ENCODE assay signal across 10 cellular contexts in genomic region chr1:70487910-70488665, GRCh38.
DNase-seq lines count a peak whose midpoint lies in the region; ATAC-seq and TF ChIP-seq lines count a peak whose summit lies in the region.
"Had no signal": no experiment of that assay in that cellular context is flagged by ENCODE, and none has a peak within 500 bp of the region (broad histone marks: within the 10 kb centered on the region; RNA-seq: fewer than 3 reads in every experiment).

No MANE protein-coding gene starts in this region.

- H3K9me3 Mint-ChIP-seq in CD8-positive, alpha-beta T cell, result peaks cover 2% of the 10 kb centered on the region
- H3K9me3 Mint-ChIP-seq in neural crest cell, result peaks cover 5% of the 10 kb centered on the region
- H3K9me3 Mint-ChIP-seq: T-helper 1 cell treated with Interleukin-12 subunit alpha and Interleukin-12 subunit beta and Interleukin-4 antibody, amounts not matched to agents 30 μg/mL and 1 μg/mL, for 36 hours had no signal

- H3K4me1 ChIP-seq in CD8-positive, alpha-beta T cell (ENCODE audit: insufficient read depth, low read length), result no peaks in the 10 kb centered on the region
- H3K4me1 ChIP-seq in PC-3 (ENCODE audit: insufficient read depth, low read length) (peaks cover 20% of the 10 kb centered on the region), esophagus muscularis mucosa (peaks cover 0 to 17% (median 10%) of the 10 kb centered on the region in 4 donors), ovary (ENCODE audit: insufficient read depth) (peaks cover 7% of the 10 kb centered on the region)

- WGBS in esophagus muscularis mucosa, result 78% methylated on average over 6 of the region's 6 CpGs
- 61 to 79% (median 70%) methylated on average over 6 of the region's 6 CpGs for WGBS in ovary, 3 donors

- TF ChIP-seq CTCF in CD8-positive, alpha-beta T cell (IDR thresholded peaks at IDR 0.05), result peak; percentile 25
- peak; percentile 91 for TF ChIP-seq CTCF in PC-3 (conservative IDR thresholded peaks at IDR 0.05; ENCODE audit: low read depth, low read length)
- peak in 2 of 3 experiments; percentile 13 to 41 for TF ChIP-seq CTCF in esophagus muscularis mucosa (IDR thresholded peaks at IDR 0.05)
- TF ChIP-seq CTCF in neural crest cell (conservative IDR thresholded peaks at IDR 0.05), result peak; percentile 66
- peak in 1 of 3 donors; percentile 14 for TF ChIP-seq CTCF in ovary (IDR thresholded peaks at IDR 0.05)

- H3K9me3 ChIP-seq in CD8-positive, alpha-beta T cell (ENCODE audit: low read length), result no peaks in the 10 kb centered on the region
- H3K9me3 ChIP-seq in PC-3 (ENCODE audit: low read length), result no peaks in the 10 kb centered on the region
- peaks cover 0 to 5% (median 0%) of the 10 kb centered on the region in 4 donors for H3K9me3 ChIP-seq in esophagus muscularis mucosa
- no peaks in the 10 kb centered on the region for H3K9me3 ChIP-seq in ovary

- TF ChIP-seq EP300 in esophagus muscularis mucosa (IDR thresholded peaks at IDR 0.05) (no peak), ovary (IDR thresholded peaks at IDR 0.05) (no peak)

- H3K4me3 Mint-ChIP-seq in CD8-positive, alpha-beta T cell, result no peak overlapping the region
- H3K4me3 Mint-ChIP-seq in neural crest cell, result no peak overlapping the region
- H3K4me3 Mint-ChIP-seq: naive thymus-derived CD8-positive, alpha-beta T cell; T-helper 1 cell treated with Interleukin-12 subunit alpha and Interleukin-12 subunit beta and Interleukin-4 antibody, amounts not matched to agents 30 μg/mL and 1 μg/mL, for 36 hours had no signal

- H3K4me3 ChIP-seq in CD8-positive, alpha-beta T cell (ENCODE audit: low read depth, low read length), result no peak overlapping the region
- H3K4me3 ChIP-seq in PC-3 (ENCODE audit: low read length) (no peak overlapping the region), esophagus muscularis mucosa (no peak overlapping the region), ovary (no peak overlapping the region)

- BruUV-seq in PC-3 (replicated peaks; lab: Mats Ljungman, UMichigan), result no TSS peak

- H3K4me1 Mint-ChIP-seq in CD8-positive, alpha-beta T cell (ENCODE audit: low read depth), result no peaks in the 10 kb centered on the region
- no peaks in the 10 kb centered on the region for H3K4me1 Mint-ChIP-seq in neural crest cell
- H3K4me1 Mint-ChIP-seq: naive thymus-derived CD8-positive, alpha-beta T cell had no signal

- no peak for DNase-seq in CD8-positive, alpha-beta T cell
- DNase-seq in PC-3, result peak; percentile 73
- no peak for DNase-seq in esophagus muscularis mucosa (ENCODE audit: extremely low spot score)
- peak; percentile 16 for DNase-seq in neural crest cell (ENCODE audit: low read depth, low spot score)
- DNase-seq in ovary, result no peak

- intact Hi-C loops in CD8-positive, alpha-beta T cell (cut with DNase I, micrococcal nuclease), result loop anchor here in 1 of 2 experiments (1.0 kb wide), 1 partner anchor 355 kb away; no protein-coding TSS in a partner anchor
- intact Hi-C loops in PC-3 (cut with micrococcal nuclease), result loop anchor here (1.0 kb wide), 1 partner anchor 355 kb away; no protein-coding TSS in a partner anchor
- intact Hi-C loops in esophagus muscularis mucosa (cut with DNase I), result no loop called here
- intact Hi-C loops in ovary (cut with DNase I), result no loop called here

- CTCF ChIA-PET in CD8-positive, alpha-beta T cell (lab: Charles Lee), result interaction anchor here (0.9 kb wide), 1 partner anchor 355 kb away, joined by 3 read pairs; no protein-coding TSS in a partner anchor
- CTCF ChIA-PET in PC-3 (lab: Charles Lee), result interaction anchor here (0.9 kb wide), 1 partner anchor 17 kb away, joined by 5 read pairs; no protein-coding TSS in a partner anchor

- H4K20me1 ChIP-seq in PC-3 (ENCODE audit: low read length), result no peaks in the 10 kb centered on the region

- TF ChIP-seq POLR2A in esophagus muscularis mucosa (IDR thresholded peaks at IDR 0.05; ENCODE audit: low read depth) (no peak), ovary (IDR thresholded peaks at IDR 0.05) (no peak)

- H3K36me3 ChIP-seq in CD8-positive, alpha-beta T cell (ENCODE audit: insufficient read depth, low read length), result no peaks in the 10 kb centered on the region
- H3K36me3 ChIP-seq in PC-3 (ENCODE audit: low read depth, low read length) (no peaks in the 10 kb centered on the region), esophagus muscularis mucosa (no peaks in the 10 kb centered on the region), ovary (no peaks in the 10 kb centered on the region)

- ATAC-seq in CD8-positive, alpha-beta T cell, result no peak
- ATAC-seq in GM18498 (IDR thresholded peaks at IDR 0.05; ENCODE audit: unreplicated experiment) (peak; percentile 79), HG03175 (IDR thresholded peaks at IDR 0.05; ENCODE audit: unreplicated experiment) (peak; percentile 68), PC-3 (peak; percentile 58), GM19324 (IDR thresholded peaks at IDR 0.05; ENCODE audit: low FRiP score, unreplicated experiment) (no peak)
- ATAC-seq: naive thymus-derived CD8-positive, alpha-beta T cell had no signal

- H3K9me2 ChIP-seq in PC-3 (replicated peaks; ENCODE audit: low read length), result no peaks in the 10 kb centered on the region

- peak overlapping the region; percentile 12; the same call in 1 of the 2 replicates for H3K4me2 ChIP-seq in PC-3 (ENCODE audit: low read length)

- POLR2A ChIA-PET in CD8-positive, alpha-beta T cell (lab: Charles Lee), result interaction anchor here (0.6 kb wide), 1 partner anchor 213 kb away, joined by 3 read pairs; no protein-coding TSS in a partner anchor
- POLR2A ChIA-PET in PC-3 (lab: Charles Lee; ENCODE audit: unreplicated experiment), result no interaction called here

- no peaks in the 10 kb centered on the region for H3F3A ChIP-seq in PC-3 (ENCODE audit: low read length, unreplicated experiment)

- H3K27me3 ChIP-seq in CD8-positive, alpha-beta T cell (ENCODE audit: insufficient read depth, low read length), result no peaks in the 10 kb centered on the region
- H3K27me3 ChIP-seq in PC-3 (ENCODE audit: low read length) (no peaks in the 10 kb centered on the region), esophagus muscularis mucosa (no peaks in the 10 kb centered on the region), ovary (no peaks in the 10 kb centered on the region)

- no peak overlapping the region for H3K9ac ChIP-seq in PC-3 (ENCODE audit: low read length)

- no peak overlapping the region for H3K27ac ChIP-seq in CD8-positive, alpha-beta T cell (ENCODE audit: low read depth, low read length)
- H3K27ac ChIP-seq in PC-3 (ENCODE audit: low read length) (0 out of 2 replicates have a peak overlapping the region, but pooled peaks have one; percentile 12), esophagus muscularis mucosa (replicated peaks in 1 of 4) (no peak overlapping the region), ovary (no peak overlapping the region)

- H2AFZ ChIP-seq in PC-3 (ENCODE audit: low read length), result peak overlapping the region; percentile 10; the same call in 1 of the 2 replicates

- no peaks in the 10 kb centered on the region for H3K36me3 Mint-ChIP-seq in CD8-positive, alpha-beta T cell
- no peaks in the 10 kb centered on the region for H3K36me3 Mint-ChIP-seq in neural crest cell (ENCODE audit: low read depth)

- no peak overlapping the region for H3K27ac Mint-ChIP-seq in CD8-positive, alpha-beta T cell
- H3K27ac Mint-ChIP-seq in neural crest cell (ENCODE audit: unreplicated experiment), result no peak overlapping the region
- H3K27ac Mint-ChIP-seq: naive thymus-derived CD8-positive, alpha-beta T cell; T-helper 1 cell treated with Interleukin-12 subunit alpha and Interleukin-12 subunit beta and Interleukin-4 antibody, amounts not matched to agents 30 μg/mL and 1 μg/mL, for 36 hours had no signal

- H3K79me2 ChIP-seq in PC-3 (ENCODE audit: low read length), result no peaks in the 10 kb centered on the region

- peaks cover 12% of the 10 kb centered on the region for H3K27me3 Mint-ChIP-seq in CD8-positive, alpha-beta T cell (ENCODE audit: low read depth)
- no peaks in the 10 kb centered on the region for H3K27me3 Mint-ChIP-seq in neural crest cell (ENCODE audit: low read depth)

Comparison
In these comparisons a context has a peak if more than half of its experiments do, and no peak if none do; other contexts are left out.
1. ATAC-seq: peak in GM18498 (single experiment), HG03175 (single experiment) and PC-3 (single experiment); none in CD8-positive, alpha-beta T cell (single experiment) and GM19324 (single experiment).
2. DNase-seq: peak in PC-3 (single experiment) and neural crest cell (single experiment); none in CD8-positive, alpha-beta T cell (0 of 7), esophagus muscularis mucosa (single experiment) and ovary (0 of 5).